In the genomic region with DNA sequence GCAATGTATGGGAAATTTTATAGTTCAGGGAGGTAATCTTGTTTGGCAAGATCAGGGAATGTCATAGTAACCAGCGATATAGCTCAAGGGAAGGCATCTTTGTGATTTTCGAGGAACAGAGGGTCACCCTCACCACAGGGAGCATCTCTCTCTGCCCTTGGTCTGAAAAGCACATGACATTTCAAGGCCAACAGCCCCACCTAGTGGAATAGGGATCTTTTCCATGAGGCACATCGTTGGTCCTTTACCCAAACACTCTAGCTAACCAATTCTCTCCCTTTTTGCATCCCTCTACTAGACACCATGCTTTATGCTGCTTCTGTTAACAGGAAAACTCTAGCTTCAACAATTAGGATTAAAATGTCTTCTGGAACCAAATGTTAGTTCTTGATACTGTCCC, we compare ENCODE assay signal across 8 cellular contexts.
A peak's percentile ranks its signal among the peaks of the same experiment; 100 is the strongest.
DNase-seq lines count a peak whose midpoint lies in the region.

No MANE protein-coding gene starts in this region.

- no peak overlapping the region for H3K4me3 ChIP-seq in mesendoderm (ENCODE audit: low read length)

- CTCF ChIA-PET in activated naive CD4-positive, alpha-beta T cell treated with anti-CD3 and anti-CD28 coated beads, Interleukin-2, amount 10 ng/mL, durations not matched to agents 7 days and 5 days (lab: Charles Lee), result interaction anchor here (0.9 to 1.7 kb wide), 4 partner anchors 335 to 871 kb away, joined by 3 to 6 read pairs (median 4); no protein-coding TSS in a partner anchor

- no peak overlapping the region for H3K27ac Mint-ChIP-seq in activated naive CD4-positive, alpha-beta T cell treated with anti-CD3 and anti-CD28 coated beads, Interleukin-2, amount 10 ng/mL, durations not matched to agents 7 days and 5 days

- H3K4me1 ChIP-seq in mesendoderm (ENCODE audit: control insufficient read depth, low read depth, low read length), result no peaks in the 10 kb centered on the region

- H3K56ac ChIP-seq in mesendoderm (ENCODE audit: low read length), result no peak overlapping the region

- peaks cover 19% of the 10 kb centered on the region for H3K36me3 Mint-ChIP-seq in activated naive CD4-positive, alpha-beta T cell treated with anti-CD3 and anti-CD28 coated beads, Interleukin-2, amount 10 ng/mL, durations not matched to agents 7 days and 5 days

- no peaks in the 10 kb centered on the region for H3K79me2 ChIP-seq in mesendoderm (ENCODE audit: control insufficient read depth, insufficient read depth, low read length)

- peaks cover 29% of the 10 kb centered on the region for H3K9me3 Mint-ChIP-seq in activated naive CD4-positive, alpha-beta T cell treated with anti-CD3 and anti-CD28 coated beads, Interleukin-2, amount 10 ng/mL, durations not matched to agents 7 days and 5 days

- no peak overlapping the region for H2BK15ac ChIP-seq in mesendoderm (replicated peaks; ENCODE audit: low read depth)

- no peak overlapping the region for H3K4ac ChIP-seq in mesendoderm (ENCODE audit: low read depth, low read length)

- peak; percentile 18 for DNase-seq in activated naive CD4-positive, alpha-beta T cell treated with Interleukin-2 at 50 U/mL for 16 hours
- DNase-seq in activated naive CD4-positive, alpha-beta T cell (lab: John Stamatoyannopoulos, UW), result no peak
- DNase-seq in HCEC 1CT (peak; percentile 28), NCI-H526 (lab: John Stamatoyannopoulos, UW) (peak; percentile 41 to 73), mesendoderm (peak; percentile 64), NCI-H226 (no peak), Ammon's horn (ENCODE audit: low spot score) (no peak)
- DNase-seq in activated naive CD4-positive, alpha-beta T cell treated with anti-CD3 and anti-CD28 coated beads, Interleukin-2, amount 10 ng/mL, durations not matched to agents 7 days and 5 days, result peak; percentile 65

- H4K5ac ChIP-seq in mesendoderm (ENCODE audit: low read length), result no peak overlapping the region

- no peak overlapping the region for H3K4me3 Mint-ChIP-seq in activated naive CD4-positive, alpha-beta T cell treated with anti-CD3 and anti-CD28 coated beads, Interleukin-2, amount 10 ng/mL, durations not matched to agents 7 days and 5 days

- H3K9ac ChIP-seq in mesendoderm (ENCODE audit: low read length), result no peak overlapping the region

- H3K27me3 ChIP-seq in mesendoderm (ENCODE audit: insufficient read depth, low read length, poor library complexity), result no peaks in the 10 kb centered on the region

- H2AK5ac ChIP-seq in mesendoderm (ENCODE audit: low read length), result no peak overlapping the region

- H3K23ac ChIP-seq in mesendoderm (ENCODE audit: low read length), result no peak overlapping the region

- H3K27me3 Mint-ChIP-seq in activated naive CD4-positive, alpha-beta T cell treated with anti-CD3 and anti-CD28 coated beads, Interleukin-2, amount 10 ng/mL, durations not matched to agents 7 days and 5 days, result no peaks in the 10 kb centered on the region

- no peak overlapping the region for H2BK120ac ChIP-seq in mesendoderm (ENCODE audit: low read depth, low read length)

- WGBS in mesendoderm (ENCODE audit: extremely low coverage, insufficient coverage, low lambda C conversion rate), result no CpG with 5 or more reads among the region's 3 CpGs

- H3K4me2 ChIP-seq in mesendoderm (ENCODE audit: low read length), result no peak overlapping the region

- no peaks in the 10 kb centered on the region for H3K79me1 ChIP-seq in mesendoderm (ENCODE audit: low read length)

- no peak overlapping the region for H4K8ac ChIP-seq in mesendoderm (ENCODE audit: low read depth, low read length)

- H3K36me3 ChIP-seq in mesendoderm (ENCODE audit: control insufficient read depth, insufficient read depth, low read length), result no peaks in the 10 kb centered on the region

- no peak overlapping the region for H3K18ac ChIP-seq in mesendoderm (ENCODE audit: low read length)

- no peak overlapping the region for H3K27ac ChIP-seq in mesendoderm (ENCODE audit: low read depth, low read length)

- peaks cover 3% of the 10 kb centered on the region for H3K4me1 Mint-ChIP-seq in activated naive CD4-positive, alpha-beta T cell treated with anti-CD3 and anti-CD28 coated beads, Interleukin-2, amount 10 ng/mL, durations not matched to agents 7 days and 5 days

- H2BK5ac ChIP-seq in mesendoderm (ENCODE audit: low read length), result no peak overlapping the region

Comparison
In these comparisons a context has a peak if more than half of its experiments do, and no peak if none do; other contexts are left out.
1. DNase-seq: peak in activated naive CD4-positive, alpha-beta T cell treated with Interleukin-2 at 50 U/mL for 16 hours (single experiment), HCEC 1CT (single experiment), NCI-H526 (2 of 2), activated naive CD4-positive, alpha-beta T cell treated with anti-CD3 and anti-CD28 coated beads, Interleukin-2, amount 10 ng/mL, durations not matched to agents 7 days and 5 days (single experiment) and mesendoderm (single experiment); none in activated naive CD4-positive, alpha-beta T cell (0 of 4), NCI-H226 (single experiment) and Ammon's horn (single experiment).